In the genomic region with DNA sequence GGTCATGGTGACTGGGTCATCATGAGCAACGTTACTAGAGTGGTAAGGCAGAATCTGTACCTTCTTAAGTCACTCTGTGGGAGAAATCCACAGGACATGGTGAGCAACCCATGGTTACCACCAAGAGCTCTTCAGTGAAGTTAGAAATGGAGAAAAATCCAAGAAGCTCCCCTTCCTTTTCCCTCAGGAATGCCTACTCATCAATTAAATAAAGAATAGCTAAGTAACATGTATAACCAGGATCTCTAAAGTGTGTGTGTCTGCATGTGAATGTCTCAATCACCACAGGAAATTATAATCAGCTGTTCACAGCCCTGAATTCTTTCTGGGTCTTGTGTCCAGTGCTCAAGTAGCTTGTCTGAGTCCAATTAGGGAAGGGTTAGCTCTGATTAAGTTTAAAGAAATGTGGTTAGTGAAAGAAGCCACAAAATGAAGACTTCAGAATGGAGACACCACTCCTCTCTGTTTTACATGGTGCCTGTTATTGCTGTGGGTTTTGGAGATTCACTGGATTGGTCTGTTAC, we compare ENCODE assay signal across 25 cellular contexts.
A peak's percentile ranks its signal among the peaks of the same experiment; 100 is the strongest.
DNase-seq lines count a peak whose midpoint lies in the region; ATAC-seq, FAIRE-seq and TF ChIP-seq lines count a peak whose summit lies in the region.
"Had no signal": no experiment of that assay in that cellular context is flagged by ENCODE, and none has a peak within 500 bp of the region (broad histone marks: within the 10 kb centered on the region; RNA-seq: fewer than 3 reads in every experiment).

No MANE protein-coding gene starts in this region.

- H3K4me3 ChIP-seq in HepG2 (replicated peaks in 1 of 3; ENCODE audit: insufficient read depth in 1 of 3, low read depth in 2 of 3, low read length in 3 of 3), result no peak overlapping the region
- H3K4me3 ChIP-seq in right lobe of liver, result no peak overlapping the region
- no peak overlapping the region for H3K4me3 ChIP-seq in adipocyte (ENCODE audit: low read length)
- H3K4me3 ChIP-seq in foreskin fibroblast (ENCODE audit: low read depth in 1 of 2, low read length in 2 of 2), result no peak overlapping the region
- H3K4me3 ChIP-seq: heart left ventricle had no signal

- in situ Hi-C loops in HepG2 (cut with HindIII; ENCODE audit: extremely low pct_ligation_motif_present, low pct_unique_long_range_greater_than_20kb), result no loop called here

- 0% methylated on average over 1 of the region's 1 CpG for WGBS in HepG2 (ENCODE audit: low lambda C conversion rate)
- WGBS in right lobe of liver (ENCODE audit: insufficient coverage, low coverage, low lambda C conversion rate, missing lambda C conversion rate), result 64% methylated on average over 1 of the region's 1 CpG

- H2AFZ ChIP-seq in HepG2 (ENCODE audit: low read length), result no peak overlapping the region

- H3K27me3 ChIP-seq in HepG2 (ENCODE audit: control insufficient read depth in 1 of 2, insufficient read depth in 2 of 2, low read length in 2 of 2), result no peaks in the 10 kb centered on the region
- H3K27me3 ChIP-seq in right lobe of liver, result no peaks in the 10 kb centered on the region
- no peaks in the 10 kb centered on the region for H3K27me3 ChIP-seq in adipocyte (replicated peaks; ENCODE audit: control insufficient read depth, insufficient read depth, low read length)
- H3K27me3 ChIP-seq: BE2C, foreskin keratinocyte, heart left ventricle, neutrophil had no signal

- no peak for DNase-seq in HepG2 (ENCODE audit: low spot score)
- DNase-seq in right lobe of liver, result no peak
- DNase-seq in adipocyte (ENCODE audit: low read depth), result peak; percentile 17
- DNase-seq in myocyte (ENCODE audit: low read depth), result peak; percentile 78
- DNase-seq in foreskin fibroblast, result no peak
- DNase-seq in activated CD4-positive, CD25-positive, alpha-beta regulatory T cell treated with anti-CD3 and anti-CD28 coated beads, Interleukin-2, amount 50 U/mL, for 72 hours, result no peak
- no peak for DNase-seq in NCI-H2171 (lab: John Stamatoyannopoulos, UW)
- DNase-seq in DMS153 treated with DMSO at 0.1 percent for 48 hours (lab: John Stamatoyannopoulos, UW; ENCODE audit: unreplicated experiment), result no peak
- DNase-seq: activated CD4-positive, alpha-beta T cell treated with anti-CD3 and anti-CD28 coated beads, Interleukin-2, amount 50 U/mL, for 4 hours; activated gamma-delta T cell treated with Interleukin-2 at 50 U/mL for 16 hours; activated naive CD8-positive, alpha-beta T cell treated with anti-CD3 and anti-CD28 coated beads, Interleukin-2, amount 10 ng/mL, durations not matched to agents 7 days and 5 days; activated T-cell treated with anti-CD3 and anti-CD28 coated beads, Interleukin-2, amount 50 U/mL, for 48 hours; BE2C; caudate nucleus; effector memory CD8-positive, alpha-beta T cell; foreskin keratinocyte; heart left ventricle; naive thymus-derived CD4-positive, alpha-beta T cell; NCI-H1092 treated with DMSO at 0.1 percent for 48 hours; NCI-H1694 treated with DMSO at 0.1 percent for 48 hours; NCI-H510A; SK-N-SH; substantia nigra had no signal

- ATAC-seq in HepG2, result no peak
- ATAC-seq in right lobe of liver, result no peak
- ATAC-seq: effector memory CD8-positive, alpha-beta T cell; foreskin keratinocyte; naive thymus-derived CD4-positive, alpha-beta T cell had no signal

- TF ChIP-seq CTCF in HepG2 (CRISPR knock-in tag; IDR thresholded peaks at IDR 0.05) (no peak), right lobe of liver (IDR thresholded peaks at IDR 0.05) (no peak), foreskin fibroblast (IDR thresholded peaks at IDR 0.05; ENCODE audit: low read depth, low read length) (no peak)

- TF ChIP-seq EP300 in HepG2 (IDR thresholded peaks at IDR 0.05; ENCODE audit: low read depth in 2 of 2, low read length in 2 of 2) (no peak), HepG2 (CRISPR knock-in tag; IDR thresholded peaks at IDR 0.05; ENCODE audit: borderline replicate concordance) (no peak)

- no TSS peak for BruUV-seq in HepG2 (replicated peaks; lab: Mats Ljungman, UMichigan)

- POLR2A ChIA-PET in HepG2 (lab: Yijun Ruan, JAX), result no interaction called here

- no peaks in the 10 kb centered on the region for H3K79me2 ChIP-seq in HepG2 (ENCODE audit: insufficient read depth, low read length)

- H3K4me2 ChIP-seq in HepG2 (ENCODE audit: low read depth, low read length), result no peak overlapping the region
- H3K4me2 ChIP-seq: SK-N-SH had no signal

- H4K20me1 ChIP-seq in HepG2 (ENCODE audit: insufficient read depth, low read length), result no peaks in the 10 kb centered on the region

- H3K9ac ChIP-seq in HepG2 (ENCODE audit: insufficient read depth, low read depth, low read length) (no peak overlapping the region), adipocyte (ENCODE audit: low read length) (no peak overlapping the region)
- H3K9ac ChIP-seq: SK-N-SH had no signal

- H3K9me3 ChIP-seq in HepG2 (ENCODE audit: low read length) (no peaks in the 10 kb centered on the region), right lobe of liver (no peaks in the 10 kb centered on the region), adipocyte (ENCODE audit: control insufficient read depth, low read length) (no peaks in the 10 kb centered on the region)
- H3K9me3 ChIP-seq: BE2C, heart left ventricle, neutrophil, SK-N-SH had no signal

- no peak overlapping the region for H3K27ac ChIP-seq in HepG2 (ENCODE audit: extremely low read length, insufficient read depth, low read length)
- H3K27ac ChIP-seq in right lobe of liver, result no peak overlapping the region
- H3K27ac ChIP-seq: foreskin keratinocyte, neutrophil had no signal

- no peaks in the 10 kb centered on the region for H3K36me3 ChIP-seq in HepG2 (replicated peaks in 1 of 2; ENCODE audit: control insufficient read depth in 1 of 2, insufficient read depth in 2 of 2, low read length in 2 of 2)
- no peaks in the 10 kb centered on the region for H3K36me3 ChIP-seq in right lobe of liver
- no peaks in the 10 kb centered on the region for H3K36me3 ChIP-seq in adipocyte (ENCODE audit: control insufficient read depth, insufficient read depth, low read length, severe bottlenecking)
- H3K36me3 ChIP-seq: BE2C, heart left ventricle, neutrophil had no signal

- intact Hi-C loops in HepG2 (cut with micrococcal nuclease; ENCODE audit: unreplicated experiment) (no loop called here), right lobe of liver (cut with DNase I) (no loop called here)

- H3K4me1 ChIP-seq in HepG2 (ENCODE audit: insufficient read depth, low read length) (no peaks in the 10 kb centered on the region), right lobe of liver (no peaks in the 10 kb centered on the region), adipocyte (ENCODE audit: control insufficient read depth, insufficient read depth, low read length) (peaks cover 7% of the 10 kb centered on the region)
- H3K4me1 ChIP-seq: BE2C, foreskin keratinocyte had no signal

- no peak for FAIRE-seq in HepG2 (lab: Jason Lieb, UNC)
- FAIRE-seq: keratinocyte had no signal

- no peak for TF ChIP-seq RAD21 in HepG2 (CRISPR knock-in tag; IDR thresholded peaks at IDR 0.05)

- CTCF ChIA-PET in HepG2 (lab: Yijun Ruan, JAX; ENCODE audit: low intra/inter-chr PET ratio, low total read pairs), result no interaction called here

- no peak for TF ChIP-seq POLR2A in HepG2 (IDR thresholded peaks at IDR 0.05; ENCODE audit: insufficient read depth in 1 of 2, low read depth in 2 of 2, low read length in 2 of 2)
- TF ChIP-seq POLR2A in right lobe of liver (IDR thresholded peaks at IDR 0.05), result no peak

TF ChIP-seq in HepG2, 621 proteins besides CTCF, POLR2A, EP300 and RAD21:
- TF ChIP-seq ZSCAN20 (CRISPR knock-in tag; IDR thresholded peaks at IDR 0.05; ENCODE audit: borderline replicate concordance), result no peak
- peak; percentile 45 to 82 for TF ChIP-seq MAFK (conservative IDR thresholded peaks at IDR 0.05 in 1 of 2, IDR thresholded peaks at IDR 0.05 in 1 of 2; ENCODE audit: low read length in 2 of 2)
- peak; percentile 62 for TF ChIP-seq MAFF (IDR thresholded peaks at IDR 0.05; ENCODE audit: low read depth, low read length)

Comparison
In these comparisons a context has a peak if more than half of its experiments do, and no peak if none do; other contexts are left out.
1. DNase-seq: peak in adipocyte (single experiment) and myocyte (single experiment); none in HepG2 (single experiment), right lobe of liver (0 of 3), foreskin fibroblast (0 of 2), activated CD4-positive, CD25-positive, alpha-beta regulatory T cell treated with anti-CD3 and anti-CD28 coated beads, Interleukin-2, amount 50 U/mL, for 72 hours (single experiment), NCI-H2171 (single experiment) and DMS153 treated with DMSO at 0.1 percent for 48 hours (single experiment).